ENCODE assay signal across 24 cellular contexts in genomic region chr12:112488257-112488926, GRCh38.
DNase-seq lines count a peak whose midpoint lies in the region; ATAC-seq, FAIRE-seq and TF ChIP-seq lines count a peak whose summit lies in the region.
"Had no signal": no experiment of that assay in that cellular context is flagged by ENCODE, and none has a peak within 500 bp of the region (broad histone marks: within the 10 kb centered on the region; RNA-seq: fewer than 3 reads in every experiment).

No MANE protein-coding gene starts in this region.

- H3K9me1 ChIP-seq in K562 (ENCODE audit: control insufficient read depth, insufficient read depth, low read length) = no peaks in the 10 kb centered on the region

- no peak overlapping the region for H3K27ac ChIP-seq in K562 (ENCODE audit: extremely low read depth, low read depth, low read length)
- no peak overlapping the region for H3K27ac ChIP-seq in suprapubic skin
- H3K27ac ChIP-seq: BLaER1, HL-60, KMS-11, SJSA1 had no signal

- TF ChIP-seq POLR2A in K562 (conservative IDR thresholded peaks at IDR 0.05) (no peak), suprapubic skin (IDR thresholded peaks at IDR 0.05) (no peak)

- no peak overlapping the region for H3K9ac ChIP-seq in K562 (ENCODE audit: insufficient read depth in 1 of 2, low read depth in 2 of 2, low read length in 2 of 2)
- H3K9ac ChIP-seq: BLaER1, KMS-11 had no signal

- H3K27me3 ChIP-seq in K562 (ENCODE audit: control insufficient read depth in 2 of 2, insufficient read depth in 2 of 2, low read length in 2 of 2) (no peaks in the 10 kb centered on the region), suprapubic skin (no peaks in the 10 kb centered on the region)
- H3K27me3 ChIP-seq: BLaER1, SJSA1 had no signal

- WGBS in K562 (ENCODE audit: insufficient coverage, low coverage, missing lambda C conversion rate) = 88% methylated on average over 6 of the region's 6 CpGs
- 84% methylated on average over 6 of the region's 6 CpGs for WGBS in suprapubic skin

- H3K9me3 ChIP-seq in K562 (replicated peaks; ENCODE audit: control insufficient read depth, insufficient read depth, low read depth, low read length) (no peaks in the 10 kb centered on the region), suprapubic skin (no peaks in the 10 kb centered on the region)
- H3K9me3 ChIP-seq: BLaER1, HAP-1, SJSA1 had no signal

- no peak overlapping the region for H2AFZ ChIP-seq in K562 (ENCODE audit: low read depth, low read length)
- H2AFZ ChIP-seq: GM23338 had no signal

- TF ChIP-seq EP300 in K562 (IDR thresholded peaks at IDR 0.05; ENCODE audit: low read length) (no peak), suprapubic skin (IDR thresholded peaks at IDR 0.05) (no peak)

- peak; percentile 6 for FAIRE-seq in K562 (lab: Jason Lieb, UNC)
- FAIRE-seq in frontal cortex (lab: Jason Lieb, UNC) = peak; percentile 6
- FAIRE-seq: GM12892, GM18507, RCC 7860 had no signal

- no peaks in the 10 kb centered on the region for H4K20me1 ChIP-seq in K562 (replicated peaks; ENCODE audit: control insufficient read depth, insufficient read depth, low read length)
- H4K20me1 ChIP-seq: BLaER1 had no signal

- no peak for TF ChIP-seq RAD21 in K562 (CRISPR knock-in tag; conservative IDR thresholded peaks at IDR 0.05 in 1 of 2, IDR thresholded peaks at IDR 0.05 in 1 of 2)

- DNase-seq in K562 (ENCODE audit: extremely low read depth in 1 of 4, low spot score in 3 of 4) (no peak), frontal cortex (ENCODE audit: low spot score in 2 of 2) (no peak), pons (ENCODE audit: low spot score) (peak; percentile 88), DMS153 treated with DMSO at 0.1 percent for 48 hours (lab: John Stamatoyannopoulos, UW; ENCODE audit: unreplicated experiment) (no peak), iPS-NIHi7 (ENCODE audit: extremely low spot score) (no peak), suprapubic skin (ENCODE audit: low spot score in 2 of 2) (no peak), NCI-H226 (no peak)
- DNase-seq: CD4-positive, alpha-beta memory T cell; NCI-H1105; NCI-H146; NCI-H2029 treated with DMSO at 0.1 percent for 48 hours; NCI-H2171; NCI-H524 treated with DMSO at 0.1 percent for 48 hours; NCI-H82; OCI-M1 had no signal

- POLR2A ChIA-PET in K562 (lab: Yijun Ruan, JAX) = interaction anchor here (0.8 kb wide), 1 partner anchor 296 kb away, joined by 3 read pairs; no protein-coding TSS in a partner anchor

- intact Hi-C loops in K562 (cut with micrococcal nuclease) = no loop called here

- no TSS peak for BruUV-seq in K562 (replicated peaks; lab: Mats Ljungman, UMichigan)

- H3K4me2 ChIP-seq in K562 (ENCODE audit: insufficient read depth, low read length) = no peak overlapping the region
- H3K4me2 ChIP-seq: BLaER1, GM23338, KMS-11 had no signal

- H3K4me3 ChIP-seq in K562 = no peak overlapping the region
- no peak overlapping the region for H3K4me3 ChIP-seq in suprapubic skin
- H3K4me3 ChIP-seq: BLaER1, GM23338, HAP-1, SJSA1 had no signal

- CTCF ChIA-PET in K562 (lab: Yijun Ruan, JAX; ENCODE audit: low intra/inter-chr PET ratio) = no interaction called here

- H3K4me1 ChIP-seq in K562 (replicated peaks in 1 of 2; ENCODE audit: control insufficient read depth in 2 of 2, insufficient read depth in 2 of 2, low read length in 2 of 2) = no peaks in the 10 kb centered on the region
- H3K4me1 ChIP-seq in suprapubic skin = no peaks in the 10 kb centered on the region
- H3K4me1 ChIP-seq: BLaER1, HAP-1, SJSA1 had no signal

- in situ Hi-C loops in K562 (cut with MboI) = no loop called here

- H3K79me2 ChIP-seq in K562 (ENCODE audit: control insufficient read depth, insufficient read depth, low read length) = no peaks in the 10 kb centered on the region

- peaks cover 83% of the 10 kb centered on the region for H3K36me3 ChIP-seq in K562 (ENCODE audit: control insufficient read depth, insufficient read depth, low read length)
- H3K36me3 ChIP-seq in suprapubic skin = peaks cover 90% of the 10 kb centered on the region

- no peak for ATAC-seq in K562
- ATAC-seq: GM23338 had no signal

- TF ChIP-seq CTCF in K562 (IDR thresholded peaks at IDR 0.05 in 2 of 3, conservative IDR thresholded peaks at IDR 0.05 in 1 of 3; ENCODE audit: insufficient read depth in 2 of 3, low read depth in 1 of 3, low read length in 3 of 3) (no peak), suprapubic skin (IDR thresholded peaks at IDR 0.05) (no peak)

TF ChIP-seq in K562, 482 proteins besides CTCF, POLR2A, EP300 and RAD21 (continues in another document):
- TF ChIP-seq ETS2 (tag; IDR thresholded peaks at IDR 0.05; ENCODE audit: borderline replicate concordance, poor library complexity, severe bottlenecking) = no peak
- TF ChIP-seq CBFB (CRISPR knock-in tag; IDR thresholded peaks at IDR 0.05) = no peak
- no peak for TF ChIP-seq NR0B1 (IDR thresholded peaks at IDR 0.05; ENCODE audit: partially characterized antibody)
- no peak for TF ChIP-seq RFX5 (IDR thresholded peaks at IDR 0.05; ENCODE audit: low read depth, low read length)
- no peak for TF ChIP-seq VEZF1 (CRISPR knock-in tag; IDR thresholded peaks at IDR 0.05)
- no peak for TF ChIP-seq ZNF395 (CRISPR knock-in tag; IDR thresholded peaks at IDR 0.05)
- no peak for TF ChIP-seq TFAM (CRISPR knock-in tag; conservative IDR thresholded peaks at IDR 0.05)
- no peak for TF ChIP-seq HNRNPUL1 (IDR thresholded peaks at IDR 0.05; ENCODE audit: low read length)
- no peak for TF ChIP-seq NFIX (CRISPR knock-in tag; IDR thresholded peaks at IDR 0.05; ENCODE audit: low read depth)
- TF ChIP-seq CLOCK (CRISPR knock-in tag; IDR thresholded peaks at IDR 0.05; ENCODE audit: borderline replicate concordance) = no peak
- TF ChIP-seq SFPQ (IDR thresholded peaks at IDR 0.05; ENCODE audit: low read depth, low read length) = no peak
